Comparison of ENCODE assay signal across 9 cellular contexts in the genomic region with DNA sequence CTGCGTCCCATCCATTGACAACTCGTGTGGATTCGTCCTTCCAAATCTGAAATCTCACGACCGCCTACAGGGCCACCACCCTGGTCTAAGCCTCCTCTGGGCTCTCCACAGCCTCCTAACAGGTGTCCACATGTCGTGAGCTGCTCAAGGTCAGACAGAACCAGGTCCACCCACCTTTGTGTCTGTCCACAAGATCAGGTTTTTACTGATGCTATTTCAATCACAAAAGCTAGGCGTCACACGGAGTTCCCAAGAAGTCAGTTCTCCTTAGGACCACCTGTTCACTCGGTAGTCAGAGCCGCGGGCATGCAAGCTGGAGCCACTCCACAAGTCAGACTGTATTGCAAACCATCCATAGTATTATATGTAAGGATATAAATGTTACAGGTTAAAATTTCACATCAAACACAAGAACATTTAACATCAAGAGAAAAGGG. TPM values are rescaled to one million over a fixed set of nuclear protein-coding genes. Genes with fewer than 3 reads are reported as not detected.
DNase-seq lines count a peak whose midpoint lies in the region; ATAC-seq, FAIRE-seq and TF ChIP-seq lines count a peak whose summit lies in the region.
"Had no signal": no experiment of that assay in that cellular context is flagged by ENCODE, and none has a peak within 500 bp of the region (broad histone marks: within the 10 kb centered on the region; RNA-seq: fewer than 3 reads in every experiment).

No MANE protein-coding gene starts in this region.

- H3K36me3 ChIP-seq in HUES64 (ENCODE audit: insufficient read depth, low read length): 0 out of 2 replicates have a peak, but pooled peaks cover 5% of the 10 kb centered on the region

- no peak for DNase-seq in AG09309 (ENCODE audit: low read depth)
- DNase-seq in MCF 10A (ENCODE audit: unreplicated experiment): no peak
- no peak for DNase-seq in natural killer cell treated with Interleukin-12 subunit alpha and Interleukin-12 subunit beta and Interleukin-15 and Interleukin-18, amount 100 ng/mL, for 72 hours (ENCODE audit: low spot score)
- DNase-seq in AG08395 (ENCODE audit: low spot score): no peak
- DNase-seq in SKM-1 treated with dmso at 0.1 percent for 144 hours (lab: John Stamatoyannopoulos, UW; ENCODE audit: unreplicated experiment): no peak
- no peak for DNase-seq in GM12892 (ENCODE audit: insufficient read length)
- DNase-seq in stimulated activated naive CD4-positive, alpha-beta T cell treated with Interleukin-2 at 50 U/mL for 16 hours (lab: John Stamatoyannopoulos, UW): no peak

- peaks cover 10% of the 10 kb centered on the region for H3K36me3 Mint-ChIP-seq in MCF 10A (ENCODE audit: insufficient read depth, unreplicated experiment)
- no peaks in the 10 kb centered on the region for H3K36me3 Mint-ChIP-seq in natural killer cell treated with Interleukin-12 subunit alpha and Interleukin-12 subunit beta and Interleukin-15 and Interleukin-18, amount 100 ng/mL, for 72 hours

- peaks cover 12% of the 10 kb centered on the region for H3K27me3 Mint-ChIP-seq in MCF 10A (ENCODE audit: insufficient read depth, unreplicated experiment)
- peaks cover 13% of the 10 kb centered on the region in 2 donors for H3K27me3 Mint-ChIP-seq in natural killer cell treated with Interleukin-12 subunit alpha and Interleukin-12 subunit beta and Interleukin-15 and Interleukin-18, amount 100 ng/mL, for 72 hours

- 77% methylated on average over 11 of the region's 11 CpGs for WGBS in HUES64

- CTCF ChIA-PET in MCF 10A (lab: Yijun Ruan, JAX): interaction anchor here (0.6 to 2.4 kb wide), 24 partner anchors 9 to 291 kb away, joined by 3 to 13 read pairs (median 3); partner anchors contain the start of gene CRIP3

- no TSS peak for BruUV-seq in MCF 10A (replicated peaks; lab: Mats Ljungman, UMichigan)

- intact Hi-C loops in MCF 10A (cut with micrococcal nuclease): loop anchor here (2.0 kb wide), 1 partner anchor 59 kb away; the partner anchor contains the start of gene SRF

- TF ChIP-seq CTCF in AG09309 (IDR thresholded peaks at IDR 0.05; ENCODE audit: control insufficient read depth, insufficient read depth, low read depth, low read length, missing control alignments) (no peak), MCF 10A (IDR thresholded peaks at IDR 0.05; ENCODE audit: unreplicated experiment) (no peak)

- H3K9me3 ChIP-seq in HUES64 (ENCODE audit: insufficient read depth, low read depth, low read length): no peaks in the 10 kb centered on the region

- H3K9ac ChIP-seq in HUES64 (ENCODE audit: low read depth, low read length): no peak overlapping the region

- H3K27ac ChIP-seq in HUES64 (ENCODE audit: low read depth, low read length): no peak overlapping the region

- peak overlapping the region; percentile 76 for H3K4me3 Mint-ChIP-seq in MCF 10A (ENCODE audit: unreplicated experiment)
- peak overlapping the region; percentile 73 for H3K4me3 Mint-ChIP-seq in natural killer cell treated with Interleukin-12 subunit alpha and Interleukin-12 subunit beta and Interleukin-15 and Interleukin-18, amount 100 ng/mL, for 72 hours

- POLR2A ChIA-PET in MCF 10A (lab: Yijun Ruan, JAX): interaction anchor here (0.7 to 2.7 kb wide), 11 partner anchors 29 to 289 kb away, joined by 3 to 11 read pairs (median 7); partner anchors contain the start of genes CUL9, KLC4, MRPL2 and POLR1C

- peak overlapping the region; percentile 38 for H3K4me3 ChIP-seq in AG09309 (ENCODE audit: control insufficient read depth, low read depth, low read length)
- H3K4me3 ChIP-seq in HUES64 (ENCODE audit: low read length): peak overlapping the region; percentile 71; the same call in 1 of the 2 replicates

- H3K27me3 ChIP-seq in HUES64 (ENCODE audit: insufficient read depth, low read length): peaks cover 27% of the 10 kb centered on the region

- no peaks in the 10 kb centered on the region for H3K9me3 Mint-ChIP-seq in MCF 10A (ENCODE audit: unreplicated experiment)
- H3K9me3 Mint-ChIP-seq in natural killer cell treated with Interleukin-12 subunit alpha and Interleukin-12 subunit beta and Interleukin-15 and Interleukin-18, amount 100 ng/mL, for 72 hours: no peaks in the 10 kb centered on the region

- no peak for FAIRE-seq in GM12892 (lab: Jason Lieb, UNC)

- H3K27ac Mint-ChIP-seq in MCF 10A (ENCODE audit: low read depth, unreplicated experiment): peak overlapping the region; percentile 68
- peak overlapping the region; percentile 22 to 52 for H3K27ac Mint-ChIP-seq in natural killer cell treated with Interleukin-12 subunit alpha and Interleukin-12 subunit beta and Interleukin-15 and Interleukin-18, amount 100 ng/mL, for 72 hours

- ATAC-seq in natural killer cell treated with Interleukin-12 subunit alpha and Interleukin-12 subunit beta and Interleukin-15 and Interleukin-18, amount 100 ng/mL, for 72 hours: no peak

- no peaks in the 10 kb centered on the region for H3K4me1 ChIP-seq in HUES64 (ENCODE audit: insufficient read depth, low read length)

- no peak for TF ChIP-seq POLR2A in GM12892 (IDR thresholded peaks at IDR 0.05; ENCODE audit: low read depth, low read length)

- H3K4me1 Mint-ChIP-seq in MCF 10A (ENCODE audit: insufficient read depth, unreplicated experiment): no peaks in the 10 kb centered on the region
- peaks cover 11 to 13% of the 10 kb centered on the region in 2 donors for H3K4me1 Mint-ChIP-seq in natural killer cell treated with Interleukin-12 subunit alpha and Interleukin-12 subunit beta and Interleukin-15 and Interleukin-18, amount 100 ng/mL, for 72 hours (ENCODE audit: low read depth in 2 of 2)

RNA-seq across cellular contexts. Expression of gene DNPH1, which starts 0.5 kb away (rescaled TPM):
- 40.0 TPM for polyA plus RNA-seq in HUES64 (2013, experiment 1 of 2)
- polyA plus RNA-seq in HUES64 (2013, experiment 2 of 2): 55.0 TPM
- total RNA-seq in MCF 10A (2022): 52.5 and 91.0 TPM in 2 replicates
- 10 to 100 TPM; 15.0 to 32.5 TPM for total RNA-seq in natural killer cell treated with Interleukin-12 subunit alpha and Interleukin-12 subunit beta and Interleukin-15 and Interleukin-18, amount 100 ng/mL, for 72 hours
- polyA plus RNA-seq in GM12892 (2012; ENCODE audit: missing spikeins): 56.6 TPM

RNA-seq across cellular contexts. Expression of gene TTBK1, which starts 13.5 kb away (rescaled TPM):
- polyA plus RNA-seq in HUES64 (2013, experiment 1 of 2): 0.85 TPM
- 0.63 TPM for polyA plus RNA-seq in HUES64 (2013, experiment 2 of 2)
- not detected in 2 replicates for total RNA-seq in MCF 10A (2022)
- total RNA-seq in natural killer cell treated with Interleukin-12 subunit alpha and Interleukin-12 subunit beta and Interleukin-15 and Interleukin-18, amount 100 ng/mL, for 72 hours: under 1 TPM; 0.75 to 0.81 TPM
- not detected for polyA plus RNA-seq in GM12892 (2012; ENCODE audit: missing spikeins)
- total RNA-seq: G401 had no signal

RNA-seq across cellular contexts. Expression of gene CUL9, which starts 47.8 kb away (rescaled TPM):
- polyA plus RNA-seq in HUES64 (2013, experiment 1 of 2): 5.5 TPM
- polyA plus RNA-seq in HUES64 (2013, experiment 2 of 2): 8.1 TPM
- 39.6 and 42.8 TPM in 2 replicates for total RNA-seq in MCF 10A (2022)
- 10 to 100 TPM; 41.5 to 85.8 TPM for total RNA-seq in natural killer cell treated with Interleukin-12 subunit alpha and Interleukin-12 subunit beta and Interleukin-15 and Interleukin-18, amount 100 ng/mL, for 72 hours
- polyA plus RNA-seq in GM12892 (2012; ENCODE audit: missing spikeins): 29.6 TPM

RNA-seq across cellular contexts. Expression of gene SRF, which starts 58.8 kb away (rescaled TPM):
- polyA plus RNA-seq in HUES64 (2013, experiment 1 of 2): 41.5 TPM
- polyA plus RNA-seq in HUES64 (2013, experiment 2 of 2): 38.4 TPM
- total RNA-seq in MCF 10A (2022): 29.7 and 32.1 TPM in 2 replicates
- total RNA-seq in natural killer cell treated with Interleukin-12 subunit alpha and Interleukin-12 subunit beta and Interleukin-15 and Interleukin-18, amount 100 ng/mL, for 72 hours: 10 to 100 TPM; 56.8 to 70.4 TPM
- 19.6 TPM for polyA plus RNA-seq in GM12892 (2012; ENCODE audit: missing spikeins)
